In the genomic region with DNA sequence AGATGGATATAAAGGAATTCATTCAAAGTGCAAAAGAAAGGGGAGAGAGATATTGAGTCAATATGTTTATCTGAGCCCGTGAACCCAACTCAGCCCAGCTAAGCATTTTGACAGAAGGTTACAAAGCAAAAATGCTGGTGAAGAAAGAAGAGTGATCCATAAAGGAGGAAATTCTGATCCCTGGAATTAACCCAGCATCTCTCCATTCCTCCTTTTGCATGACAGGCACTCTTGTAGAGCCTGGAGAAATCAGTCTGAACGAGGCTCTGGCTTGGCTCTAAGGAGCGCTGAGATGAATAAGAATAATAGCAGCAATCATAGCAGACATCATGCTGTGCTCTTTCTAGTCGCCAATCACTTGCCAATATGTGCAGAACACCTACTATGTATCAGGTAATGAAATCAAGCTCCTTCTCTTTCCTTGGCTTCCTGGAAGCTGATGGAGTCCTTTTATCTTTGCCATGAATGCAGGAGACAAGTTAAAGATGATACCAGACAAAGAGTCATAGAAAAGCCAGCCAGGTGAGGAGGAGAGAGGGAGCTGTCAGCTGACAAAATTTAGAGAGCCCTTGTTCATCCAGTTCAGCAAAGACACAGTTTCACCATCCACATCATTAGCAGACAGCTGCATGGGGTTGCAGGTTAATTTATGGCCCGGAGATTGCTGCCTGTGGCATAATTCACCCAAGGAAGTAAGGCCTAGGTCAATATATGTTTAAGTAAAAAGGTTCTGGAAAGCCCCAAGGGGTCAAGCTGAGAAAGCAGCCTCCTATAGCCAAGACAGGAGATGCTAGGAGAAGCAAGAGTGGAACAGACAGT, we compare ENCODE assay signal across 17 cellular contexts.
"Had no signal": no experiment of that assay in that cellular context is flagged by ENCODE, and none has a peak within 500 bp of the region (broad histone marks: within the 10 kb centered on the region; RNA-seq: fewer than 3 reads in every experiment).

No MANE protein-coding gene starts in this region.

- ATAC-seq: activated T-helper 17 cell treated with anti-CD3 and anti-CD28 coated beads, Interleukin-2, amount 50 U/mL, for 72 hours; gastroesophageal sphincter; left lobe of liver; mucosa of descending colon; naive thymus-derived CD4-positive, alpha-beta T cell; stimulated activated memory B cell treated with anti-CD40 and anti-IgM and Interleukin-4, amounts not matched to agents 10 μg/mL and 1 μg/mL and 100 μg/mL, for 72 hours had no signal

- H3K4me3 ChIP-seq: dorsolateral prefrontal cortex, gastroesophageal sphincter, mucosa of descending colon, thyroid gland, uterus had no signal

- H3K27me3 ChIP-seq: gastroesophageal sphincter, neutrophil, thyroid gland, uterus had no signal

- H3K9me3 ChIP-seq: gastroesophageal sphincter, mucosa of descending colon, neutrophil, thyroid gland, uterus had no signal

- H3K36me3 ChIP-seq: gastroesophageal sphincter, neutrophil, thyroid gland, uterus had no signal

- H3K4me1 ChIP-seq: gastroesophageal sphincter, uterus had no signal

- H3K27ac ChIP-seq: dorsolateral prefrontal cortex, gastroesophageal sphincter, neutrophil, thyroid gland, uterus, VCaP had no signal

- DNase-seq: activated CD4-positive, alpha-beta T cell treated with anti-CD3 and anti-CD28 coated beads for 1 hour; activated CD4-positive, alpha-beta T cell treated with anti-CD3 and anti-CD28 coated beads, Interleukin-2, amount 50 U/mL, for 48 hours; activated naive CD4-positive, alpha-beta T cell treated with anti-CD3 and anti-CD28 coated beads for 36 hours; dorsolateral prefrontal cortex; endodermal cell; erythroblast; mammary epithelial cell; mucosa of descending colon; naive thymus-derived CD4-positive, alpha-beta T cell; thyroid gland; uterus had no signal
